ENCODE assay signal across 7 cellular contexts in the genomic region with DNA sequence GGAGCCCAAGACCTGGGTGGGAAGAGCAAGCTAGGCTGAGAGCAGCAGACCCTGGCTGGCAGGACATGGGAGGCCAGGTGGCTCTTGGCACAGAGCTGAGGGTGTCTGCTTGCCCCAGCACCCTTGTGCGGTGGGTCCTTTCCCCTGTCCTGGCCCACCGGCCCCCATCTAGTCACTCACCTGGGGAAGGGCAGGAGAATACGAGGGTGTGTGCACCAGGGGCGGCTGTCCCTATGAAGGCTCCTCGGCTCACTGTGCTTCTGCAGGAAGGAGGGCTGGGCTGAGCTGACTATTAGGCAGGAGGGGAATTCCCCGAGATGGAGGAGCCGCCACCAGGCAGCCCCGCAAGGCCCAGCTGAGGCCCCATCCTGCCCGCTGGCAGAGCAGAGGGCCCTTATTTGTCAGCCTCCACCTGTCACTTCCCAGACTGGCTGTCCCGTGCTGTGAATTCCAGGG. TPM values are rescaled to one million over a fixed set of nuclear protein-coding genes. Genes with fewer than 3 reads are reported as not detected.
DNase-seq lines count a peak whose midpoint lies in the region; ATAC-seq, FAIRE-seq and TF ChIP-seq lines count a peak whose summit lies in the region.

No MANE protein-coding gene starts in this region.

- H3K4me3 ChIP-seq in keratinocyte (ENCODE audit: control insufficient read depth in 2 of 3, extremely low read depth in 1 of 3, insufficient read depth in 2 of 3, low read depth in 1 of 3, low read length in 3 of 3): peak overlapping the region; percentile 44 to 66 (median 55)

- no peaks in the 10 kb centered on the region for H3K27me3 ChIP-seq in keratinocyte (ENCODE audit: control insufficient read depth, extremely low read depth, insufficient read depth, low read length)

- ATAC-seq in GM19372 (IDR thresholded peaks at IDR 0.05; ENCODE audit: low read depth, unreplicated experiment): peak; percentile 61
- peak; percentile 67 for ATAC-seq in HG03280 (IDR thresholded peaks at IDR 0.05; ENCODE audit: unreplicated experiment)
- ATAC-seq in stimulated activated naive CD8-positive, alpha-beta T cell treated with anti-CD3 and anti-CD28 coated beads, Interleukin-15, Interleukin-2, amounts not matched to agents 100 U/mL and 50 U/mL, for 24 hours: peak; percentile 89

- H3K27ac ChIP-seq in keratinocyte (ENCODE audit: control insufficient read depth, insufficient read depth, low read length): peak overlapping the region; percentile 69

- H3K9me3 ChIP-seq in keratinocyte (ENCODE audit: control insufficient read depth, low read depth, low read length): no peaks in the 10 kb centered on the region

- peaks cover 50% of the 10 kb centered on the region for H3K4me1 ChIP-seq in keratinocyte (ENCODE audit: control insufficient read depth, extremely low read depth, insufficient read depth, low read length)

- peak; percentile 56 to 59 for DNase-seq in activated CD4-positive, alpha-beta T cell treated with anti-CD3 and anti-CD28 coated beads, Interleukin-2, amount 50 U/mL, for 4 hours
- no peak for DNase-seq in keratinocyte (ENCODE audit: low read depth, low spot score)
- DNase-seq in stimulated activated naive CD8-positive, alpha-beta T cell treated with anti-CD3 and anti-CD28 coated beads, Interleukin-15, Interleukin-2, amounts not matched to agents 100 U/mL and 50 U/mL, for 24 hours: peak; percentile 76
- DNase-seq in DMS114 treated with DMSO at 0.1 percent for 48 hours (lab: John Stamatoyannopoulos, UW; ENCODE audit: unreplicated experiment): no peak
- DNase-seq in COLO829 (ENCODE audit: low spot score): no peak

- TF ChIP-seq CTCF in keratinocyte (optimal IDR thresholded peaks at IDR 0.05 in 1 of 3, IDR thresholded peaks at IDR 0.05 in 1 of 3, conservative IDR thresholded peaks at IDR 0.05 in 1 of 3; ENCODE audit: extremely low read depth in 1 of 3, insufficient read depth in 2 of 3, low read length in 3 of 3): no peak

- dilution Hi-C loops in keratinocyte (cut with MboI; ENCODE audit: extremely low pct_ligation_motif_present, low sequenced_read_pairs): no loop called here

- no peaks in the 10 kb centered on the region for H3K9me1 ChIP-seq in keratinocyte (ENCODE audit: control insufficient read depth, extremely low read depth, insufficient read depth, low read length)

- no peaks in the 10 kb centered on the region for H4K20me1 ChIP-seq in keratinocyte (ENCODE audit: control insufficient read depth, extremely low read depth, insufficient read depth, low read length)

- H3K4me2 ChIP-seq in keratinocyte (ENCODE audit: control insufficient read depth, extremely low read depth, insufficient read depth, low read depth, low read length): peak overlapping the region; percentile 58

- FAIRE-seq in keratinocyte (lab: Jason Lieb, UNC): no peak

- peaks cover 14% of the 10 kb centered on the region for H3K79me2 ChIP-seq in keratinocyte (ENCODE audit: control insufficient read depth, insufficient read depth, low read length)

- H3K36me3 ChIP-seq in keratinocyte (ENCODE audit: control insufficient read depth in 2 of 2, extremely low read depth in 1 of 2, insufficient read depth in 2 of 2, low read length in 2 of 2): no peaks in the 10 kb centered on the region

- H2AFZ ChIP-seq in keratinocyte (ENCODE audit: control insufficient read depth, low read length): peak overlapping the region; percentile 50

- peak overlapping the region; percentile 82 for H3K9ac ChIP-seq in keratinocyte (ENCODE audit: control insufficient read depth, extremely low read depth, insufficient read depth, low read length)

RNA-seq across cellular contexts. Expression of gene TNIP1, which starts 6.1 kb away (rescaled TPM):
- polyA plus RNA-seq in keratinocyte: 43.4 to 98.3 TPM (median 47.9 TPM) in 3 replicates
- 188 TPM for polyA plus RNA-seq in keratinocyte (2011; ENCODE audit: low read depth)
- 71.4 and 109 TPM in 2 replicates for polyA plus RNA-seq in keratinocyte (2011; cell fraction: cytosol; rRNA removed)
- polyA plus RNA-seq in keratinocyte (2011; cell fraction: nucleus; rRNA removed): 67.6 and 70.0 TPM in 2 replicates
- 63.7 and 120 TPM in 2 replicates for polyA plus RNA-seq in keratinocyte (2012; ENCODE audit: low replicate concordance)
- polyA minus RNA-seq in keratinocyte: 82.8 to 116 TPM (median 88.8 TPM) in 3 replicates
- polyA minus RNA-seq in keratinocyte (2011; cell fraction: cytosol; rRNA and poly(A)+ RNA removed): 146 TPM
- polyA minus RNA-seq in keratinocyte (2011; cell fraction: nucleus; rRNA and poly(A)+ RNA removed): 54.0 and 61.1 TPM in 2 replicates

Comparison
In these comparisons a context has a peak if more than half of its experiments do, and no peak if none do; other contexts are left out.
1. DNase-seq: peak in activated CD4-positive, alpha-beta T cell treated with anti-CD3 and anti-CD28 coated beads, Interleukin-2, amount 50 U/mL, for 4 hours (2 of 2) and stimulated activated naive CD8-positive, alpha-beta T cell treated with anti-CD3 and anti-CD28 coated beads, Interleukin-15, Interleukin-2, amounts not matched to agents 100 U/mL and 50 U/mL, for 24 hours (single experiment); none in keratinocyte (single experiment), DMS114 treated with DMSO at 0.1 percent for 48 hours (single experiment) and COLO829 (single experiment).
2. Peak in every context shown above with its lines, with median percentiles within 50 percentile points of each other: ATAC-seq.